Comparison of ENCODE assay signal across 8 cellular contexts in genomic region chr17:68195667-68196393, GRCh38. TPM values are rescaled to one million over a fixed set of nuclear protein-coding genes. Genes with fewer than 3 reads are reported as not detected.
DNase-seq lines count a peak whose midpoint lies in the region; ATAC-seq and TF ChIP-seq lines count a peak whose summit lies in the region.

No MANE protein-coding gene starts in this region.

- TF ChIP-seq CTCF in activated B cell treated with CpG ODN at 0.5 μM for 24 hours (IDR thresholded peaks at IDR 0.05) (no peak), thoracic aorta (IDR thresholded peaks at IDR 0.05) (no peak), mucosa of descending colon (IDR thresholded peaks at IDR 0.05) (no peak)

- no peaks in the 10 kb centered on the region for H3K9me3 Mint-ChIP-seq in activated CD4-positive, alpha-beta T cell treated with anti-CD3 and anti-CD28 coated beads for 36 hours (ENCODE audit: low read depth)
- H3K9me3 Mint-ChIP-seq in activated B cell treated with CpG ODN at 0.5 μM for 24 hours, result no peaks in the 10 kb centered on the region

- peaks cover 6% of the 10 kb centered on the region for H3K27me3 ChIP-seq in thoracic aorta (replicated peaks; ENCODE audit: insufficient read depth)

- POLR2A ChIA-PET in activated CD4-positive, alpha-beta T cell treated with anti-CD3 and anti-CD28 coated beads for 36 hours (lab: Charles Lee), result no interaction called here
- POLR2A ChIA-PET in activated B cell treated with CpG ODN at 0.5 μM for 24 hours (lab: Charles Lee), result interaction anchor here (1.0 to 7.5 kb wide), 4 partner anchors 9 to 53 kb away, joined by 5 to 192 read pairs (median 36); partner anchors contain the start of gene AMZ2

- H3K36me3 Mint-ChIP-seq in activated CD4-positive, alpha-beta T cell treated with anti-CD3 and anti-CD28 coated beads for 36 hours (ENCODE audit: low read depth), result no peaks in the 10 kb centered on the region
- no peaks in the 10 kb centered on the region for H3K36me3 Mint-ChIP-seq in activated B cell treated with CpG ODN at 0.5 μM for 24 hours (ENCODE audit: low read depth)

- H3K36me3 ChIP-seq in thoracic aorta, result no peaks in the 10 kb centered on the region
- no peaks in the 10 kb centered on the region for H3K36me3 ChIP-seq in mucosa of descending colon (ENCODE audit: low read depth)

- H3K9me3 ChIP-seq in thoracic aorta (no peaks in the 10 kb centered on the region), mucosa of descending colon (no peaks in the 10 kb centered on the region)

- H3K4me3 ChIP-seq in iPS-11a (ENCODE audit: low read depth, low read length), result peak overlapping the region; percentile 10
- peak overlapping the region; percentile 72 for H3K4me3 ChIP-seq in thoracic aorta
- H3K4me3 ChIP-seq in mucosa of descending colon, result no peak overlapping the region

- CTCF ChIA-PET in activated CD4-positive, alpha-beta T cell treated with anti-CD3 and anti-CD28 coated beads for 36 hours (lab: Charles Lee), result interaction anchor here (1.1 to 6.6 kb wide), 3 partner anchors 13 to 25 kb away, joined by 4 to 46 read pairs (median 15); no protein-coding TSS in a partner anchor
- CTCF ChIA-PET in activated B cell treated with CpG ODN at 0.5 μM for 24 hours (lab: Charles Lee), result interaction anchor here (0.9 to 2.0 kb wide), 2 partner anchors 10 to 23 kb away, joined by 3 to 4 read pairs; no protein-coding TSS in a partner anchor

- peak overlapping the region; percentile 53 for H3K4me3 Mint-ChIP-seq in activated CD4-positive, alpha-beta T cell treated with anti-CD3 and anti-CD28 coated beads for 36 hours
- H3K4me3 Mint-ChIP-seq in activated B cell treated with CpG ODN at 0.5 μM for 24 hours, result peak overlapping the region; percentile 81

- H3K27ac ChIP-seq in thoracic aorta, result no peak overlapping the region

- H3K4me1 ChIP-seq in thoracic aorta (ENCODE audit: control insufficient read depth in 1 of 2, low read depth in 2 of 2), result peaks cover 29 to 51% of the 10 kb centered on the region in 2 donors
- peaks cover 27% of the 10 kb centered on the region for H3K4me1 ChIP-seq in mucosa of descending colon (ENCODE audit: low read depth)

- intact Hi-C loops in activated CD4-positive, alpha-beta T cell treated with anti-CD3 and anti-CD28 coated beads for 36 hours (cut with DNase I, micrococcal nuclease), result no loop called here
- intact Hi-C loops in activated B cell treated with CpG ODN at 0.5 μM for 24 hours (cut with micrococcal nuclease) (no loop called here), mucosa of descending colon (cut with DNase I, micrococcal nuclease) (no loop called here)

- peaks cover 23% of the 10 kb centered on the region for H3K4me1 Mint-ChIP-seq in activated CD4-positive, alpha-beta T cell treated with anti-CD3 and anti-CD28 coated beads for 36 hours
- H3K4me1 Mint-ChIP-seq in activated B cell treated with CpG ODN at 0.5 μM for 24 hours, result peaks cover 36% of the 10 kb centered on the region

- ATAC-seq in activated CD4-positive, alpha-beta T cell treated with anti-CD3 and anti-CD28 coated beads for 36 hours, result no peak
- ATAC-seq in activated B cell treated with CpG ODN at 0.5 μM for 24 hours (ENCODE audit: low read depth), result no peak
- no peak for ATAC-seq in thoracic aorta (ENCODE audit: insufficient number of reproducible peaks, low FRiP score, low read depth)
- ATAC-seq in HG02798 (IDR thresholded peaks at IDR 0.05; ENCODE audit: poor library complexity, unreplicated experiment), result no peak
- no peak for ATAC-seq in mucosa of descending colon
- no peak for ATAC-seq in GM18520 (IDR thresholded peaks at IDR 0.05; ENCODE audit: unreplicated experiment)

- H3K27ac Mint-ChIP-seq in activated CD4-positive, alpha-beta T cell treated with anti-CD3 and anti-CD28 coated beads for 36 hours, result no peak overlapping the region
- H3K27ac Mint-ChIP-seq in activated B cell treated with CpG ODN at 0.5 μM for 24 hours, result no peak overlapping the region

- H3K27me3 Mint-ChIP-seq in activated CD4-positive, alpha-beta T cell treated with anti-CD3 and anti-CD28 coated beads for 36 hours, result peaks cover 29% of the 10 kb centered on the region
- H3K27me3 Mint-ChIP-seq in activated B cell treated with CpG ODN at 0.5 μM for 24 hours, result peaks cover 10% of the 10 kb centered on the region

- no peak for DNase-seq in activated CD4-positive, alpha-beta T cell treated with anti-CD3 and anti-CD28 coated beads for 36 hours
- no peak for DNase-seq in activated CD4-positive, alpha-beta T cell treated with anti-CD3 and anti-CD28 coated beads, Interleukin-2, amount 50 U/mL, for 1 hour
- DNase-seq in activated B cell treated with CpG ODN at 0.5 μM for 24 hours (no peak), thoracic aorta (ENCODE audit: low spot score) (no peak), mucosa of descending colon (no peak)

RNA-seq across cellular contexts. Expression of gene AMZ2, which starts 52.0 kb away (rescaled TPM):
- total RNA-seq in activated CD4-positive, alpha-beta T cell treated with anti-CD3 and anti-CD28 coated beads for 36 hours, result 100 to 1,000 TPM; 119 to 150 TPM
- 42.1 and 55.4 TPM in 2 replicates for total RNA-seq in activated B cell treated with CpG ODN at 0.5 μM for 24 hours
- 10 to 100 TPM; 28.7 to 42.6 TPM for total RNA-seq in thoracic aorta
- 10 to 100 TPM; 38.0 to 72.0 (median 44.6) TPM for total RNA-seq in mucosa of descending colon
